ENCODE assay signal across 10 cellular contexts in genomic region chr16:79253100-79253631, GRCh38.
"Had no signal": no experiment of that assay in that cellular context is flagged by ENCODE, and none has a peak within 500 bp of the region (broad histone marks: within the 10 kb centered on the region; RNA-seq: fewer than 3 reads in every experiment).

No MANE protein-coding gene starts in this region.

- H3K36me3 ChIP-seq: tibial artery had no signal

- DNase-seq: activated T-cell treated with anti-CD3 and anti-CD28 coated beads, Interleukin-2, amount 50 U/mL, for 1 hour; amniotic stem cell; erythroblast; hippocampal formation; kidney glomerular epithelial cell; occipital lobe; T-helper 2 cell; tibial artery had no signal

- H3K4me1 ChIP-seq: tibial artery had no signal

- H3K4me3 ChIP-seq: tibial artery had no signal

- H3K27me3 ChIP-seq: tibial artery had no signal

- H3K9me3 ChIP-seq: tibial artery had no signal

- ATAC-seq: activated naive CD4-positive, alpha-beta T cell treated with anti-CD3 and anti-CD28 coated beads, Interleukin-2, amount 50 U/mL, for 72 hours; natural killer cell treated with Interleukin-12 subunit alpha and Interleukin-12 subunit beta and Interleukin-15 and Interleukin-18, amount 100 ng/mL, for 72 hours had no signal

- H3K27ac ChIP-seq: tibial artery had no signal
